Comparison of ENCODE assay signal across 24 cellular contexts in genomic region chr2:234735829-234736228, GRCh38.
"Had no signal": no experiment of that assay in that cellular context is flagged by ENCODE, and none has a peak within 500 bp of the region (broad histone marks: within the 10 kb centered on the region; RNA-seq: fewer than 3 reads in every experiment).

No MANE protein-coding gene starts in this region.

- H3K27ac ChIP-seq: coronary artery, esophagus squamous epithelium, gastrocnemius medialis, heart left ventricle, hepatocyte, left lung, lower lobe of right lung had no signal

- DNase-seq: dermis blood vessel endothelial cell; dorsolateral prefrontal cortex; effector CD4-positive, alpha-beta T cell; effector memory CD4-positive, alpha-beta T cell; esophagus squamous epithelium; foreskin fibroblast; foreskin melanocyte; gastrocnemius medialis; glutamatergic neuron; heart left ventricle; immature natural killer cell; islet precursor cell; kidney; left cardiac atrium; left lung; left ventricle myocardium superior; lower lobe of right lung; mammary epithelial cell; mesendoderm; midbrain; mucosa of descending colon; naive B cell had no signal

- H2AFZ ChIP-seq: hepatocyte had no signal

- H3K9me3 ChIP-seq: gastrocnemius medialis, lower lobe of right lung had no signal

- H3K79me2 ChIP-seq: hepatocyte had no signal

- H3K4me3 ChIP-seq: coronary artery, dorsolateral prefrontal cortex, esophagus squamous epithelium, gastrocnemius medialis, heart left ventricle, hepatocyte, left lung, lower lobe of right lung, mucosa of descending colon had no signal

- H3K4me2 ChIP-seq: hepatocyte had no signal

- H3K36me3 ChIP-seq: esophagus squamous epithelium, gastrocnemius medialis, heart left ventricle, left lung, lower lobe of right lung had no signal

- H3K4me1 ChIP-seq: esophagus squamous epithelium, gastrocnemius medialis, heart left ventricle, left lung, lower lobe of right lung had no signal

- H3K27me3 ChIP-seq: gastrocnemius medialis, hepatocyte, left lung had no signal

- ATAC-seq: gastrocnemius medialis, heart left ventricle, left cardiac atrium, left lung, left ventricle myocardium superior, lower lobe of right lung, mucosa of descending colon had no signal
